In the genomic region with DNA sequence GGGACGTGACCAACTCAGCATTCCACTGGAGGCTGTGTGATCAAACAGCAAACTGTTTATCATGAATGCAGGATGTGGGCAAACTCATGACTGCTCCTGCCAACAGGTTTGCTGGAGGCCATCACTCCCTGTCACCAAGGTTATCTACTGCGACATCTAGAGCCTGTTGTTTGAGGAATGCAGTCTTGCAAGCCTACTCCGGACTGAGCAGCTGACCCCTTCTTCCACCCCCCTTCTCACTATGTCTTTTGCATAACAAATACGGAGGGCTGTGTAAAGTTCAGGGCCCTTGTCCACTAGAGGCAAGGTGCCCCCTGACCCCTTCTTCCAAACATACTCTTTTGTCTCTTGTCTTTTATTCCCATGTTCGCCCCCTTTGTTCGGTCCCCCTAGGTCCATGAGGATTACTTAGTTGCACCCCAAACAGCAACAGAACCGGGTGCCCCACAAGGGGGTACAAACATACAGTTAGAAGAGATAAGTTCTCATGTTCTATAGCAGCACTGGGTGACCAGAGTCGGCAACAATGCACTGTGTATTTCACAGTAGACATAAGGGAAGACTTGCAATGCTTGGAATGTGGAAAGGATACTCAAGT, we compare ENCODE assay signal across 1 cellular context.
TF ChIP-seq lines count a peak whose summit lies in the region.

No MANE protein-coding gene starts in this region.

TF ChIP-seq in GM23338, 12 proteins besides CTCF, POLR2A, EP300 and RAD21:
- TF ChIP-seq ZNF331 (CRISPR knock-in tag; IDR thresholded peaks at IDR 0.05; ENCODE audit: low read depth) (no peak), ZNF114 (CRISPR knock-in tag; IDR thresholded peaks at IDR 0.05) (no peak), POLR2AphosphoS5 (IDR thresholded peaks at IDR 0.05; ENCODE audit: low read depth) (no peak), NANOG (IDR thresholded peaks at IDR 0.05; ENCODE audit: borderline replicate concordance) (no peak), JUNB (IDR thresholded peaks at IDR 0.05; ENCODE audit: unreplicated experiment) (no peak)
- TF ChIP-seq, protein P1, sequence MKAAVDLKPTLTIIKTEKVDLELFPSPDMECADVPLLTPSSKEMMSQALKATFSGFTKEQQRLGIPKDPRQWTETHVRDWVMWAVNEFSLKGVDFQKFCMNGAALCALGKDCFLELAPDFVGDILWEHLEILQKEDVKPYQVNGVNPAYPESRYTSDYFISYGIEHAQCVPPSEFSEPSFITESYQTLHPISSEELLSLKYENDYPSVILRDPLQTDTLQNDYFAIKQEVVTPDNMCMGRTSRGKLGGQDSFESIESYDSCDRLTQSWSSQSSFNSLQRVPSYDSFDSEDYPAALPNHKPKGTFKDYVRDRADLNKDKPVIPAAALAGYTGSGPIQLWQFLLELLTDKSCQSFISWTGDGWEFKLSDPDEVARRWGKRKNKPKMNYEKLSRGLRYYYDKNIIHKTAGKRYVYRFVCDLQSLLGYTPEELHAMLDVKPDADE (IDR thresholded peaks at IDR 0.05): no peak
